10 cellular contexts compared by ENCODE assay signal in the genomic region with DNA sequence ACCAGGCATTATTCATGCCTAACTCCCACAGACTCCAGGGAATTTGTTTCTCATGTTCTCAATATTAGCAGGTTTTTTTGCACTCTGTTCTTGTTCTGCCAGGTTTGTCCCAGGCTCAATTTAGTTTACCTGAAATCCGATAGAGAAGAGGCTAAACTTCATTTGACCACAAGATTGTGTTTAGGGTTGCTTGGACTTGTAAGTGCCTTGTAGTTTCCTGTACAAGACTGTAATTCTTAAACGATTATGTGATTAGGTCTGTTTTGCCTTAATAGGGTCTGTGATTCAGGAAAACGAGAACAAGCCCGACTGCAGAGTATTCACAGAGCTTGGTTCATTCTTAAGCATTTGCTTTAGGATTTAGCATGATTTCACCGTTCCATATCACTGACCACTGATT. TPM values are rescaled to one million over a fixed set of nuclear protein-coding genes. Genes with fewer than 3 reads are reported as not detected.
DNase-seq lines count a peak whose midpoint lies in the region; ATAC-seq and TF ChIP-seq lines count a peak whose summit lies in the region.
"Had no signal": no experiment of that assay in that cellular context is flagged by ENCODE, and none has a peak within 500 bp of the region (broad histone marks: within the 10 kb centered on the region; RNA-seq: fewer than 3 reads in every experiment).

No MANE protein-coding gene starts in this region.

- peaks cover 0 to 16% of the 10 kb centered on the region in 2 donors for H3K4me1 ChIP-seq in ascending aorta

- H3K9me3 Mint-ChIP-seq in glutamatergic neuron (ENCODE audit: unreplicated experiment), result peaks cover 2% of the 10 kb centered on the region

- intact Hi-C loops in ascending aorta (cut with DNase I), result loop anchor here (5.0 to 10.0 kb wide), 4 partner anchors 170 to 737 kb away; a partner anchor contains a TSS

- H3K9me3 ChIP-seq in ascending aorta, result no peaks in the 10 kb centered on the region

- H3K4me3 ChIP-seq in BJ (ENCODE audit: low read depth, low read length) (peak overlapping the region; percentile 61), ascending aorta (peak overlapping the region; percentile 67 to 78), retinal pigment epithelial cell (ENCODE audit: low read length) (peak overlapping the region; percentile 87)

- peaks cover 1% of the 10 kb centered on the region for H3K4me1 Mint-ChIP-seq in glutamatergic neuron (ENCODE audit: low read depth, unreplicated experiment)

- no peak overlapping the region for H3K27ac Mint-ChIP-seq in glutamatergic neuron (ENCODE audit: unreplicated experiment)
- H3K27ac Mint-ChIP-seq: CD4-positive, alpha-beta memory T cell had no signal

- H3K27me3 Mint-ChIP-seq in glutamatergic neuron (ENCODE audit: unreplicated experiment), result no peaks in the 10 kb centered on the region

- H3K4me3 Mint-ChIP-seq in glutamatergic neuron (ENCODE audit: unreplicated experiment), result peak overlapping the region; percentile 60
- H3K4me3 Mint-ChIP-seq: CD4-positive, alpha-beta memory T cell had no signal

- POLR2A ChIA-PET in BJ (lab: Charles Lee), result no interaction called here

- peak overlapping the region; percentile 67 to 76 for H3K27ac ChIP-seq in ascending aorta

- TF ChIP-seq CTCF in BJ (IDR thresholded peaks at IDR 0.05; ENCODE audit: insufficient read depth, low read depth, low read length), result no peak
- TF ChIP-seq CTCF in ascending aorta (IDR thresholded peaks at IDR 0.05), result no peak
- TF ChIP-seq CTCF in glutamatergic neuron (IDR thresholded peaks at IDR 0.05; ENCODE audit: partially characterized antibody, unreplicated experiment), result no peak
- no peak for TF ChIP-seq CTCF in retinal pigment epithelial cell (conservative IDR thresholded peaks at IDR 0.05; ENCODE audit: low read depth, low read length)

- ATAC-seq in GM21786 (IDR thresholded peaks at IDR 0.05; ENCODE audit: unreplicated experiment) (no peak), GM19463 (IDR thresholded peaks at IDR 0.05; ENCODE audit: unreplicated experiment) (no peak)

- H3K36me3 Mint-ChIP-seq in glutamatergic neuron (ENCODE audit: unreplicated experiment), result no peaks in the 10 kb centered on the region
- H3K36me3 Mint-ChIP-seq: CD4-positive, alpha-beta memory T cell had no signal

- H3K36me3 ChIP-seq in BJ (ENCODE audit: control insufficient read depth, insufficient read depth, low read length) (peaks cover 2% of the 10 kb centered on the region; the same call in 1 of the 2 replicates), ascending aorta (no peaks in the 10 kb centered on the region)

- DNase-seq in BJ (ENCODE audit: low read depth) (no peak), ascending aorta (ENCODE audit: low spot score in 2 of 2) (no peak), glutamatergic neuron (no peak), retinal pigment epithelial cell (ENCODE audit: low read depth) (no peak), HPDE6-E6E7 (ENCODE audit: extremely low spot score) (no peak), RKO (ENCODE audit: low spot score) (no peak)
- DNase-seq: activated gamma-delta T cell treated with Interleukin-2 at 50 U/mL for 16 hours; CD4-positive, alpha-beta memory T cell had no signal

- H3K27me3 ChIP-seq in BJ (ENCODE audit: control insufficient read depth, insufficient read depth, low read length) (no peaks in the 10 kb centered on the region), ascending aorta (no peaks in the 10 kb centered on the region)

- CTCF ChIA-PET in BJ (lab: Yijun Ruan, JAX), result interaction anchor here (1.0 to 4.0 kb wide), 9 partner anchors 8 to 342 kb away, joined by 3 to 23 read pairs (median 5); no protein-coding TSS in a partner anchor

RNA-seq across cellular contexts. Expression of a gene that starts 1.8 kb away (rescaled TPM):
- polyA plus RNA-seq in BJ (2011; rRNA removed), result 258 and 343 TPM in 2 replicates
- polyA minus RNA-seq in BJ (2011; rRNA and poly(A)+ RNA removed), result 174 and 226 TPM in 2 replicates
- total RNA-seq in ascending aorta, result 184 TPM
- total RNA-seq in glutamatergic neuron (ENCODE audit: unreplicated experiment), result 20.2 TPM
- total RNA-seq: CD4-positive, alpha-beta memory T cell had no signal
